19 cellular contexts compared by ENCODE assay signal in genomic region chr6:160695622-160696021, GRCh38. TPM values are rescaled to one million over a fixed set of nuclear protein-coding genes. Genes with fewer than 3 reads are reported as not detected.
"Had no signal": no experiment of that assay in that cellular context is flagged by ENCODE, and none has a peak within 500 bp of the region (broad histone marks: within the 10 kb centered on the region; RNA-seq: fewer than 3 reads in every experiment).

No MANE protein-coding gene starts in this region.

RNA-seq across cellular contexts. Expression of gene PLG, which starts 6.4 kb away (rescaled TPM):
- total RNA-seq: activated naive CD4-positive, alpha-beta T cell treated with anti-CD3 and anti-CD28 coated beads for 36 hours; activated naive CD4-positive, alpha-beta T cell treated with anti-CD3 and anti-CD28 coated beads, Interleukin-2, amount 50 U/mL, for 72 hours; activated naive CD8-positive, alpha-beta T cell treated with anti-CD3 and anti-CD28 coated beads for 36 hours; activated T-helper 17 cell treated with anti-CD3 and anti-CD28 coated beads, Interleukin-2, amount 50 U/mL, for 72 hours; aorta; body of pancreas; breast epithelium; bronchial epithelial cell; cardiac muscle cell; cardiac septum; cerebellum; chondrocyte had no signal
- polyA plus RNA-seq: adipose tissue had no signal

RNA-seq across cellular contexts. Expression of gene LPA, which starts 31.5 kb away (rescaled TPM):
- total RNA-seq: activated naive CD4-positive, alpha-beta T cell treated with anti-CD3 and anti-CD28 coated beads for 36 hours; activated naive CD4-positive, alpha-beta T cell treated with anti-CD3 and anti-CD28 coated beads, Interleukin-2, amount 50 U/mL, for 72 hours; activated naive CD8-positive, alpha-beta T cell treated with anti-CD3 and anti-CD28 coated beads for 36 hours; activated naive CD8-positive, alpha-beta T cell treated with anti-CD3 and anti-CD28 coated beads, Interleukin-2, amount 10 ng/mL, durations not matched to agents 7 days and 5 days; activated T-cell treated with anti-CD3 and anti-CD28 coated beads, Interleukin-2, amount 50 U/mL, for 72 hours; activated T-helper 1 cell treated with anti-CD3 and anti-CD28 coated beads, Interleukin-12 subunit alpha, Interleukin-12 subunit beta, Interleukin-2, Interleukin-4 antibody, amounts not matched to agents 30 ng/mL and 10 ng/mL and 1 ng/mL, durations not matched to agents 14 hours and 24 hours and 36 hours; activated T-helper 17 cell treated with anti-CD3 and anti-CD28 coated beads, Interleukin-2, amount 50 U/mL, for 72 hours; activated T-helper 2 cell treated with anti-CD3 and anti-CD28 coated beads, Interferon-gamma antibody, Interleukin-2, Interleukin-4, amounts not matched to agents 10 μg/mL and 5 μg/mL and 100 μg/mL, durations not matched to agents 14 hours and 24 hours and 36 hours; aorta; ascending aorta; astrocyte; cardiac septum; chondrocyte had no signal
- polyA plus RNA-seq: aorta, cardiac muscle cell had no signal
